ENCODE assay signal across 19 cellular contexts in the genomic region with DNA sequence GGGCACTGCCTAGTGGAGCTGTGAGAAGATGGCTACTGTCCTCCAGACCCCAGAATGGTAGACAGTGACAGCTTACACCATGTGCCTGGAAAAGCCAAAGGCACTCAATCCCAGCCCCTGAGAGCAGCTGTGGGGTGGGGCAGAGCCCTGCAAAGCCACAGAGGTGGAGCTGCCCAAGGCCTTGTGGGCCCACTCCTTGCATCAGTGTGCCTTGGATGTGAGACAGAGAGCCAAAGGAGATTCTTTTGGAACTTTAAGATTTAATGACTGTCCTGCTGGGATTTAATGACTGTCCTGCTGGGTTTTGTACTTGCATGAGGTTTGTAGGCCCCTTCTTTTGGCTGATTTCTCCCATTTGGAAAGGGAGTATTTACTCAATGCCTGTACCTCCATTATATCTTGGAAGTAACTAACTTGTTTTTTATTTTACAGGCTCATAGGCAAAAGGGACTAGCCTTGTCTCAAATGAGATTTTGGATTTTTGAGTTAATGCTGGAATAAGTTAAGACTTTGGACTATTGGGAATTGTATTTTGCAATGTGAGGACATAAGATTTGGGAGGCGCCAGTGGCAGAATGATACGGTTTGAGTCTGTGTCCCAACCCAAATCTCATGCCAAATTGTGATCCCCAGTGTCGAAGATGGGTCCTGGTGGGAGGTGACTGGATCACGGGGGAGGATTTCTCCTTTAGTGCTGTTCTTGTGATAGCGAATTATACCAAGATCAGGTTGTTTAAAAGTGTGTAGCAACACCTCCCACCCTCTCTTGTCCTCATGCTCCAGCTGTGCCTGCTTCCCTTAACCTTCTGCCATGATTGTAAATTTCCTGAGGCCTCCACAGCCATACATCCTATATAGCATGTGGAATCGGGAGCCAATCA.
DNase-seq lines count a peak whose midpoint lies in the region; ATAC-seq and TF ChIP-seq lines count a peak whose summit lies in the region.
"Had no signal": no experiment of that assay in that cellular context is flagged by ENCODE, and none has a peak within 500 bp of the region (broad histone marks: within the 10 kb centered on the region; RNA-seq: fewer than 3 reads in every experiment).

No MANE protein-coding gene starts in this region.

- ATAC-seq in Right ventricle myocardium superior (ENCODE audit: poor library complexity), result peak; percentile 46
- ATAC-seq in HG02973 (IDR thresholded peaks at IDR 0.05; ENCODE audit: unreplicated experiment), result no peak

- no peak for DNase-seq in Right ventricle myocardium superior
- no peak for DNase-seq in cardiac septum (ENCODE audit: low spot score)
- peak; percentile 80 for DNase-seq in myocyte (ENCODE audit: low read depth)
- no peak for DNase-seq in erythroblast (lab: John Stamatoyannopoulos, UW)
- DNase-seq in ureter (ENCODE audit: low spot score), result no peak
- DNase-seq in GM19240 (ENCODE audit: insufficient read length, low spot score), result no peak
- DNase-seq: GF-D8, IMR-90, Karpas-422, MG63, NCI-H1092, NCI-H146, NCI-H2107, NCI-H2227 treated with DMSO at 0.1 percent for 48 hours, NCI-H524, Peyer's patch, SHP77 had no signal

- no peak for TF ChIP-seq POLR2A in erythroblast (IDR thresholded peaks at IDR 0.05; ENCODE audit: low read length)

- peaks cover 6% of the 10 kb centered on the region for H3K9me3 Mint-ChIP-seq in dendritic cell treated with granulocyte-macrophage colony-stimulating factor and Interleukin-4, amounts not matched to agents 40 ng/mL and 50 ng/mL, for 4 days

- H3K27me3 Mint-ChIP-seq in dendritic cell treated with granulocyte-macrophage colony-stimulating factor and Interleukin-4, amounts not matched to agents 40 ng/mL and 50 ng/mL, for 4 days, result no peaks in the 10 kb centered on the region

- no peak overlapping the region for H3K4me3 Mint-ChIP-seq in dendritic cell treated with granulocyte-macrophage colony-stimulating factor and Interleukin-4, amounts not matched to agents 40 ng/mL and 50 ng/mL, for 4 days

- intact Hi-C loops in Right ventricle myocardium superior (cut with DNase I) (no loop called here), cardiac septum (cut with DNase I) (no loop called here)
- intact Hi-C loops in dendritic cell treated with granulocyte-macrophage colony-stimulating factor and Interleukin-4, amounts not matched to agents 40 ng/mL and 50 ng/mL, for 4 days (cut with micrococcal nuclease), result loop anchor here (10.0 kb wide), 1 partner anchor 77 kb away; a partner anchor contains a TSS

- H3K36me3 Mint-ChIP-seq in dendritic cell treated with granulocyte-macrophage colony-stimulating factor and Interleukin-4, amounts not matched to agents 40 ng/mL and 50 ng/mL, for 4 days (ENCODE audit: low read depth), result peaks cover 32% of the 10 kb centered on the region

- H3K4me1 Mint-ChIP-seq in dendritic cell treated with granulocyte-macrophage colony-stimulating factor and Interleukin-4, amounts not matched to agents 40 ng/mL and 50 ng/mL, for 4 days (ENCODE audit: low read depth), result peaks cover 67% of the 10 kb centered on the region

- peak overlapping the region; percentile 19 for H3K27ac Mint-ChIP-seq in dendritic cell treated with granulocyte-macrophage colony-stimulating factor and Interleukin-4, amounts not matched to agents 40 ng/mL and 50 ng/mL, for 4 days
